In the genomic region with DNA sequence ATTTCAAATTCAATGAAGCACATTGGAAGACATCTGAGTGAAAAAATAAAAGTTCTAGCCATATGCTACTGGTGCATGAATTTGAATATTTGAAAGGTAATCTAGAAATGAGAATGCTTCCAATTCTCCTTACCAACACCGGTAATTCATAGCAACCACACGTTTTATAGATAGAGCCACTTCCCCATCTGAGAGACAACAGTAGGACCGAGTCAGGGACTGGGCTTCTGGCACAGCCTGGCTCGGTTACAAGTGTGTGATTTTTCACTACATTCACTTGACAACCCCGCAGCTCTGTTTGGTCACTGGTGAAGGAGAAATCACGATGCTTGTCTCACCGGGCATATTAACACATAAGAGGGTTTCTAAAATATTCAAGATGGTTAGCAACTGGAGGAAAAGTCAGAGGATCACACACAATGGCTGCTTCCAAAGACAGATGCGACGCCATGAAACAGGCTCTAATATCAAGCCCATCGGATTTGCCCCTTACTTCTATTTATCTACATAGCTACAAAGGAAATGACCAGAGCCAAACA, we compare ENCODE assay signal across 13 cellular contexts.
DNase-seq lines count a peak whose midpoint lies in the region; ATAC-seq, FAIRE-seq and TF ChIP-seq lines count a peak whose summit lies in the region.
"Had no signal": no experiment of that assay in that cellular context is flagged by ENCODE, and none has a peak within 500 bp of the region (broad histone marks: within the 10 kb centered on the region; RNA-seq: fewer than 3 reads in every experiment).

No MANE protein-coding gene starts in this region.

- H2AFZ ChIP-seq in IMR-90 (replicated peaks; ENCODE audit: low read length, poor library complexity): no peak overlapping the region
- H2AFZ ChIP-seq in neural progenitor cell (replicated peaks): no peak overlapping the region

- peaks cover 22 to 34% (median 27%) of the 10 kb centered on the region in 10 experiments for H3K4me1 ChIP-seq in BLaER1 treated with 17β-estradiol and CSF1 and Interleukin-3, amounts not matched to agents 10 nM and 100 nM
- H3K4me1 ChIP-seq in IMR-90 (ENCODE audit: control insufficient read depth, insufficient read depth, low read length) (peaks cover 22% of the 10 kb centered on the region), gastroesophageal sphincter (peaks cover 0 to 28% (median 6%) of the 10 kb centered on the region in 3 donors), neural progenitor cell (no peaks in the 10 kb centered on the region)

- H3K36me3 ChIP-seq in BLaER1 treated with 17β-estradiol and CSF1 and Interleukin-3, amounts not matched to agents 10 nM and 100 nM: peaks cover 5 to 21% (median 13%) of the 10 kb centered on the region in 11 experiments; a peak in 20 of 22 replicates
- H3K36me3 ChIP-seq in IMR-90 (ENCODE audit: control insufficient read depth, insufficient read depth, low read length): peaks cover 6% of the 10 kb centered on the region; the same call in 1 of the 2 replicates
- H3K36me3 ChIP-seq in gastroesophageal sphincter: no peaks in the 10 kb centered on the region
- H3K36me3 ChIP-seq in neural progenitor cell: no peaks in the 10 kb centered on the region
- H3K36me3 ChIP-seq: left lung had no signal

- peaks cover 14 to 45% of the 10 kb centered on the region in 2 experiments for H3K79me1 ChIP-seq in IMR-90 (ENCODE audit: low read depth in 1 of 2, low read length in 2 of 2)

- H3F3A ChIP-seq in neural progenitor cell (ENCODE audit: low read depth): no peaks in the 10 kb centered on the region

- no peak overlapping the region for H3K56ac ChIP-seq in IMR-90 (ENCODE audit: extremely low read depth, insufficient read depth, low read length)

- no peak for ATAC-seq in IMR-90 (ENCODE audit: low read depth)
- ATAC-seq in central memory CD8-positive, alpha-beta T cell (replicated peaks; ENCODE audit: extremely low read depth, poor library complexity, severe bottlenecking): no peak
- ATAC-seq in gastroesophageal sphincter: no peak
- ATAC-seq: activated naive CD4-positive, alpha-beta T cell treated with anti-CD3 and anti-CD28 coated beads, Interleukin-2, amount 50 U/mL, for 72 hours had no signal

- peak; percentile 32 for DNase-seq in GM19239 (ENCODE audit: insufficient read length, low spot score)
- no peak for DNase-seq in IMR-90
- no peak for DNase-seq in central memory CD8-positive, alpha-beta T cell (ENCODE audit: low spot score in 2 of 2)
- no peak for DNase-seq in iPS-NIHi7 (ENCODE audit: extremely low spot score)
- no peak for DNase-seq in cerebellar nuclear complex (lab: John Stamatoyannopoulos, UW)
- DNase-seq in neural progenitor cell (ENCODE audit: low spot score): no peak
- DNase-seq: activated CD4-positive, alpha-beta memory T cell treated with anti-CD3 and anti-CD28 coated beads, Interleukin-2, amount 10 ng/mL, durations not matched to agents 7 days and 5 days; left lung; NCI-H2029 treated with DMSO at 0.1 percent for 48 hours; stimulated activated CD4-positive, alpha-beta T cell treated with anti-CD3 and anti-CD28 coated beads, Interleukin-2, amount 100 ng/mL, for 24 hours had no signal

- intact Hi-C loops in IMR-90 (cut with micrococcal nuclease): no loop called here

- no peak overlapping the region for H3K4me3 Mint-ChIP-seq in central memory CD8-positive, alpha-beta T cell
- no peak overlapping the region for H3K4me3 Mint-ChIP-seq in neural progenitor cell
- H3K4me3 Mint-ChIP-seq: activated CD4-positive, alpha-beta memory T cell treated with anti-CD3 and anti-CD28 coated beads, Interleukin-2, amount 10 ng/mL, durations not matched to agents 7 days and 5 days had no signal

- no peak overlapping the region for H2AK9ac ChIP-seq in IMR-90 (replicated peaks; ENCODE audit: low read depth, low read length, poor library complexity)

- CTCF ChIA-PET in IMR-90 (lab: Yijun Ruan, JAX): interaction anchor here (0.6 kb wide), 1 partner anchor 10 kb away, joined by 6 read pairs; no protein-coding TSS in a partner anchor

- H3K14ac ChIP-seq in IMR-90 (replicated peaks; ENCODE audit: low read depth, low read length): no peak overlapping the region; the same call in 1 of the 2 replicates

- H4K20me1 ChIP-seq in BLaER1 treated with 17β-estradiol and CSF1 and Interleukin-3, amounts not matched to agents 10 nM and 100 nM: peaks cover 0 to 38% (median 14%) of the 10 kb centered on the region in 11 experiments; a peak in 13 of 22 replicates
- peaks cover 7% of the 10 kb centered on the region for H4K20me1 ChIP-seq in IMR-90 (ENCODE audit: insufficient read depth, low read length)
- no peaks in the 10 kb centered on the region for H4K20me1 ChIP-seq in neural progenitor cell (ENCODE audit: low read depth)

- no peak overlapping the region for H3K18ac ChIP-seq in IMR-90 (ENCODE audit: low read depth, low read length)

- WGBS in IMR-90 (ENCODE audit: extremely low coverage in 2 of 2, insufficient read length in 1 of 2), 2 experiments: no CpG with 5 or more reads among the region's 10 CpGs
- 69 to 80% methylated on average over 10 of the region's 10 CpGs for WGBS in gastroesophageal sphincter (ENCODE audit: low coverage in 1 of 2), 2 donors

- no peaks in the 10 kb centered on the region for H3K9me3 Mint-ChIP-seq in central memory CD8-positive, alpha-beta T cell
- H3K9me3 Mint-ChIP-seq in neural progenitor cell: peaks cover 9% of the 10 kb centered on the region
- H3K9me3 Mint-ChIP-seq: activated CD4-positive, alpha-beta memory T cell treated with anti-CD3 and anti-CD28 coated beads, Interleukin-2, amount 10 ng/mL, durations not matched to agents 7 days and 5 days; activated naive CD4-positive, alpha-beta T cell treated with anti-CD3 and anti-CD28 coated beads, Interleukin-2, amount 50 U/mL, for 72 hours had no signal

- H2BK20ac ChIP-seq in IMR-90 (ENCODE audit: low read depth, low read length): peak overlapping the region; percentile 56; the same call in 1 of the 2 replicates

- peaks cover 30% of the 10 kb centered on the region for H3K4me1 Mint-ChIP-seq in central memory CD8-positive, alpha-beta T cell
- H3K4me1 Mint-ChIP-seq in neural progenitor cell: peaks cover 14% of the 10 kb centered on the region

- H3K4me3 ChIP-seq in BLaER1 treated with 17β-estradiol and CSF1 and Interleukin-3, amounts not matched to agents 10 nM and 100 nM: no peak overlapping the region
- no peak overlapping the region for H3K4me3 ChIP-seq in IMR-90 (ENCODE audit: insufficient read depth, low read depth, low read length)
- H3K4me3 ChIP-seq in gastroesophageal sphincter: no peak overlapping the region
- H3K4me3 ChIP-seq in neural progenitor cell: no peak overlapping the region
- H3K4me3 ChIP-seq: left lung had no signal

- H3K23ac ChIP-seq in IMR-90 (ENCODE audit: low read depth, low read length): no peak overlapping the region

- H3K79me2 ChIP-seq in neural progenitor cell (ENCODE audit: low read depth): no peaks in the 10 kb centered on the region

- peak overlapping the region; percentile 40 to 87 (median 68); a peak in 21 of 22 replicates for H3K4me2 ChIP-seq in BLaER1 treated with 17β-estradiol and CSF1 and Interleukin-3, amounts not matched to agents 10 nM and 100 nM
- H3K4me2 ChIP-seq in IMR-90 (ENCODE audit: low read depth, low read length): no peak overlapping the region
- H3K4me2 ChIP-seq in neural progenitor cell: no peak overlapping the region

- POLR2A ChIA-PET in IMR-90 (lab: Charles Lee; ENCODE audit: unreplicated experiment): no interaction called here

- no peaks in the 10 kb centered on the region for H3K27me3 ChIP-seq in BLaER1 treated with 17β-estradiol and CSF1 and Interleukin-3, amounts not matched to agents 10 nM and 100 nM
- H3K27me3 ChIP-seq in IMR-90 (ENCODE audit: control insufficient read depth, insufficient read depth, low read length): no peaks in the 10 kb centered on the region
- no peaks in the 10 kb centered on the region for H3K27me3 ChIP-seq in gastroesophageal sphincter
- H3K27me3 ChIP-seq in neural progenitor cell: no peaks in the 10 kb centered on the region
- H3K27me3 ChIP-seq: left lung had no signal

- peak overlapping the region; percentile 4 for H3K27ac Mint-ChIP-seq in central memory CD8-positive, alpha-beta T cell (ENCODE audit: low read depth)
- no peak overlapping the region for H3K27ac Mint-ChIP-seq in neural progenitor cell
- H3K27ac Mint-ChIP-seq: activated CD4-positive, alpha-beta memory T cell treated with anti-CD3 and anti-CD28 coated beads, Interleukin-2, amount 10 ng/mL, durations not matched to agents 7 days and 5 days; activated naive CD4-positive, alpha-beta T cell treated with anti-CD3 and anti-CD28 coated beads, Interleukin-2, amount 50 U/mL, for 72 hours had no signal

- peak overlapping the region; percentile 75 for H3K4ac ChIP-seq in IMR-90 (ENCODE audit: low read depth, low read length)

- peaks cover 0 to 6% (median 0%) of the 10 kb centered on the region in 11 experiments; a peak in 1 of 22 replicates for H3K9me3 ChIP-seq in BLaER1 treated with 17β-estradiol and CSF1 and Interleukin-3, amounts not matched to agents 10 nM and 100 nM (replicated peaks in 1 of 11)
- no peaks in the 10 kb centered on the region for H3K9me3 ChIP-seq in IMR-90 (ENCODE audit: control insufficient read depth, insufficient read depth, low read length)
- no peaks in the 10 kb centered on the region for H3K9me3 ChIP-seq in gastroesophageal sphincter
- H3K9me3 ChIP-seq in neural progenitor cell (ENCODE audit: low read depth): no peaks in the 10 kb centered on the region
- H3K9me3 ChIP-seq: left lung had no signal

- TF ChIP-seq POLR2A in IMR-90 (IDR thresholded peaks at IDR 0.05; ENCODE audit: low read depth, low read length) (no peak), gastroesophageal sphincter (IDR thresholded peaks at IDR 0.05) (no peak)

- no peak for TF ChIP-seq RAD21 in IMR-90 (IDR thresholded peaks at IDR 0.05; ENCODE audit: low read length)

- H4K8ac ChIP-seq in IMR-90 (ENCODE audit: low read depth in 2 of 2, low read length in 2 of 2): peak overlapping the region in 1 of 2 experiments; percentile 46; a peak in 1 of 4 replicates

- peak overlapping the region; percentile 51; the same call in 1 of the 2 replicates for H2BK120ac ChIP-seq in IMR-90 (ENCODE audit: low read depth, low read length)

- in situ Hi-C loops in IMR-90 (cut with MboI; ENCODE audit: low sequenced_read_pairs): no loop called here

- no TSS peak for BruUV-seq in IMR-90 (replicated peaks; lab: Mats Ljungman, UMichigan)

- no peaks in the 10 kb centered on the region for H3K27me3 Mint-ChIP-seq in central memory CD8-positive, alpha-beta T cell
- peaks cover 2% of the 10 kb centered on the region for H3K27me3 Mint-ChIP-seq in neural progenitor cell (ENCODE audit: insufficient read depth, low read depth)
- H3K27me3 Mint-ChIP-seq: activated CD4-positive, alpha-beta memory T cell treated with anti-CD3 and anti-CD28 coated beads, Interleukin-2, amount 10 ng/mL, durations not matched to agents 7 days and 5 days had no signal

- H3K9me1 ChIP-seq in IMR-90 (ENCODE audit: insufficient read depth, low read length): peaks cover 24% of the 10 kb centered on the region

- H3K9ac ChIP-seq in BLaER1 treated with 17β-estradiol and CSF1 and Interleukin-3, amounts not matched to agents 10 nM and 100 nM: peak overlapping the region in 1 of 11 experiments; percentile 53; a peak in 1 of 22 replicates
- H3K9ac ChIP-seq in IMR-90 (ENCODE audit: low read depth, low read length) (no peak overlapping the region), neural progenitor cell (no peak overlapping the region)

- peak overlapping the region; percentile 24; the same call in 1 of the 2 replicates for H4K91ac ChIP-seq in IMR-90 (ENCODE audit: insufficient read depth, low read depth, low read length)

- no peak for FAIRE-seq in GM19239 (lab: Jason Lieb, UNC)

- H3K27ac ChIP-seq in BLaER1 treated with 17β-estradiol and CSF1 and Interleukin-3, amounts not matched to agents 10 nM and 100 nM: peak overlapping the region in 3 of 11 experiments; percentile 61 to 76 (median 71); a peak in 4 of 22 replicates
- no peak overlapping the region for H3K27ac ChIP-seq in IMR-90 (ENCODE audit: insufficient read depth, low read length)
- H3K27ac ChIP-seq in gastroesophageal sphincter: no peak overlapping the region
- H3K27ac ChIP-seq in neural progenitor cell: no peak overlapping the region

- H3K36me3 Mint-ChIP-seq in central memory CD8-positive, alpha-beta T cell (ENCODE audit: insufficient read depth): peaks cover 10% of the 10 kb centered on the region
- H3K36me3 Mint-ChIP-seq in neural progenitor cell: peaks cover 2% of the 10 kb centered on the region
- H3K36me3 Mint-ChIP-seq: activated naive CD4-positive, alpha-beta T cell treated with anti-CD3 and anti-CD28 coated beads, Interleukin-2, amount 50 U/mL, for 72 hours had no signal

- no peak overlapping the region for H4K5ac ChIP-seq in IMR-90 (ENCODE audit: low read depth, low read length)

- H2BK5ac ChIP-seq in IMR-90 (ENCODE audit: low read depth, low read length, poor library complexity, severe bottlenecking): peak overlapping the region; percentile 55

- TF ChIP-seq CTCF in IMR-90 (conservative IDR thresholded peaks at IDR 0.05; ENCODE audit: low read depth, low read length) (no peak), gastroesophageal sphincter (IDR thresholded peaks at IDR 0.05) (no peak), neural progenitor cell (IDR thresholded peaks at IDR 0.05) (no peak)

- no peak for TF ChIP-seq EP300 in gastroesophageal sphincter (IDR thresholded peaks at IDR 0.05)

- peak overlapping the region; percentile 53; the same call in 1 of the 2 replicates for H2AK5ac ChIP-seq in IMR-90 (ENCODE audit: low read depth, low read length)

- dilution Hi-C loops in IMR-90 (cut with HindIII; ENCODE audit: low sequenced_read_pairs, unreplicated experiment): no loop called here

- H2BK15ac ChIP-seq in IMR-90 (ENCODE audit: low read depth, low read length): peak overlapping the region; percentile 20; the same call in 1 of the 3 replicates

Comparison
In these comparisons a context has a peak if more than half of its experiments do, and no peak if none do; other contexts are left out.
1. H3K4me2 ChIP-seq: peak in BLaER1 treated with 17β-estradiol and CSF1 and Interleukin-3, amounts not matched to agents 10 nM and 100 nM (11 of 11); none in IMR-90 (single experiment) and neural progenitor cell (single experiment).